21 cellular contexts compared by ENCODE assay signal in the genomic region with DNA sequence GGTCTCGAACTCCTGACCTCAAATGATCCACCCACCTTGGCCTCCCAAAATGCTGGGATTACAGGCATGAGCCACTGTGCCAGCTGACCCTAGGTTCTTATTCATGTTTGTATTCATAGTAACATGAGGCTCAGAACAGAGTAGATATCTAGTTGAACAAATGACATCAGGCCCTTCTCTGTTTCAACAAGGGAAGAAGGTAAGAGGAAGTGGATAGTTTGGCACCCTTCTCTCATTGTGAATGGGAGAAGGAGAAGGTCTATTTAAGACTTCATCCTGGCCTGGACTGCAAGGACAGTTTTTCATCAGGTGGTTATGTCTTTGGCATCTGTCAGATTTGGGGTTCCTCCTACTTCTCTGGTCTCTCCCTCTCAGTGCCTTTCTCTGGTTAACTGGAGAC.
"Had no signal": no experiment of that assay in that cellular context is flagged by ENCODE, and none has a peak within 500 bp of the region (broad histone marks: within the 10 kb centered on the region; RNA-seq: fewer than 3 reads in every experiment).

No MANE protein-coding gene starts in this region.

- DNase-seq: activated CD4-positive, alpha-beta T cell treated with anti-CD3 and anti-CD28 coated beads for 4 hours; activated CD4-positive, alpha-beta T cell treated with anti-CD3 and anti-CD28 coated beads, Interleukin-2, amount 50 U/mL, for 4 hours; activated naive CD4-positive, alpha-beta T cell; activated T-cell treated with anti-CD3 and anti-CD28 coated beads for 4 hours; activated T-cell treated with anti-CD3 and anti-CD28 coated beads, Interleukin-2, amount 50 U/mL, for 72 hours; anterior cingulate cortex; body of pancreas; dorsolateral prefrontal cortex; effector memory CD4-positive, alpha-beta T cell; erythroblast; gastrocnemius medialis; islet precursor cell; left ventricle myocardium inferior; mucosa of descending colon; stimulated activated CD4-positive, alpha-beta T cell treated with anti-CD3 and anti-CD28 coated beads, Interleukin-15, amount 100 ng/mL, for 24 hours; stimulated activated CD4-positive, alpha-beta T cell treated with anti-CD3 and anti-CD28 coated beads, Interleukin-2, amount 100 ng/mL, for 24 hours; stimulated activated naive CD4-positive, alpha-beta T cell; tibial artery; upper lobe of right lung had no signal

- ATAC-seq: activated naive CD4-positive, alpha-beta T cell treated with anti-CD3 and anti-CD28 coated beads, Interleukin-2, amount 50 U/mL, for 72 hours; activated T-cell treated with anti-CD3 and anti-CD28 coated beads, Interleukin-2, amount 50 U/mL, for 72 hours; body of pancreas; gastrocnemius medialis; mucosa of descending colon; natural killer cell treated with Interleukin-12 subunit alpha and Interleukin-12 subunit beta and Interleukin-15 and Interleukin-18, amount 100 ng/mL, for 72 hours; upper lobe of right lung had no signal
